1 cellular context compared by ENCODE assay signal in the genomic region with DNA sequence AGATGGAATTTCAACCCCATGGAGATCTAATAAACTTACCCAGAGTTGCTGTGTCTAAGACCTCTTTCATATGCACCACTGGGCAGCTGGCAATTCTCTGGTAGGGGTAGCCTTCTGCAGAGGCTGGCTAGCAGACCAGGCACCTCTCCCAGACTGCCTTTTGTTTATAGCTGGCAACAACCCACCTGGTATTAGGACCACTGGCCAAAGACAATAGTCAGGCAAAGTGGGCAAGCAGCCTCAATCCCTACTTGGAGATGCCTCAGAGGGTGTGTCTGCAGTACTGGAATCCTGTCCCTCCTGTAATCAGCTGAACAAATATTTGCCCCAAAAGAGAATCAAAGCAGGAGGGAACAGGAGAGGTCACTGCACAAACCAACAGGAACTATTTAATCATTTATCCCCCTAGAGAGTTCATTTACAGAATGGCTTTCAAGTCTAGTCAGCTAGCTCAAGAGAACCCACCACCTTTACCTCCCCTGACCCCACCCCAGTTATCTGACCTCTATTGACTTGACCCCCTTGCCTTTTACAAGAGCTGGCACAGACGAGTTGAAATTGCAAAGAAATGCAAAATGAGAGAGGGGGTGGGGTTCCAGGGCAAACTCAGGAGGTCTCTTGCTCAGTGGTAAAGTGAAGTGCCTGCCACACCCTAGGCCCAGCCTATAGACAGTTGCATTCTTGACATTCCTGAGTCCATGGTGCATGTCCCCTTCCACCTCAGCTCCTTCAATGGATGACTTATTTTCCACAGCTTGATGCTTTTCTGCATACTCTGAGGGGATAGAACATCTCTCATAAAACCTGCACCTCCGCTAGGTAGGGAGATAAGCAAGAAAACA.
TF ChIP-seq lines count a peak whose summit lies in the region.

No MANE protein-coding gene starts in this region.

TF ChIP-seq in HepG2, 621 proteins besides CTCF, POLR2A, EP300 and RAD21 (continued from another document and continues in another):
- TF ChIP-seq, protein P1, sequence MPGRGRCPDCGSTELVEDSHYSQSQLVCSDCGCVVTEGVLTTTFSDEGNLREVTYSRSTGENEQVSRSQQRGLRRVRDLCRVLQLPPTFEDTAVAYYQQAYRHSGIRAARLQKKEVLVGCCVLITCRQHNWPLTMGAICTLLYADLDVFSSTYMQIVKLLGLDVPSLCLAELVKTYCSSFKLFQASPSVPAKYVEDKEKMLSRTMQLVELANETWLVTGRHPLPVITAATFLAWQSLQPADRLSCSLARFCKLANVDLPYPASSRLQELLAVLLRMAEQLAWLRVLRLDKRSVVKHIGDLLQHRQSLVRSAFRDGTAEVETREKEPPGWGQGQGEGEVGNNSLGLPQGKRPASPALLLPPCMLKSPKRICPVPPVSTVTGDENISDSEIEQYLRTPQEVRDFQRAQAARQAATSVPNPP (CRISPR knock-in tag; IDR thresholded peaks at IDR 0.05) = peak; percentile 94
- TF ChIP-seq NR3C1 (CRISPR knock-in tag; IDR thresholded peaks at IDR 0.05) (no peak), HMG20A (CRISPR knock-in tag; IDR thresholded peaks at IDR 0.05; ENCODE audit: borderline replicate concordance) (peak; percentile 95), ZSCAN20 (CRISPR knock-in tag; IDR thresholded peaks at IDR 0.05; ENCODE audit: borderline replicate concordance) (no peak), ZNF550 (CRISPR knock-in tag; IDR thresholded peaks at IDR 0.05; ENCODE audit: borderline replicate concordance) (no peak; the same call in 1 of the 2 replicates), ZNF570 (CRISPR knock-in tag; IDR thresholded peaks at IDR 0.05; ENCODE audit: borderline replicate concordance) (no peak), BHLHE40 (IDR thresholded peaks at IDR 0.05; ENCODE audit: low read length) (peak; percentile 29; the same call in 1 of the 2 replicates), ZBTB7B (CRISPR knock-in tag; IDR thresholded peaks at IDR 0.05) (peak; percentile 97), ZNF205 (CRISPR knock-in tag; IDR thresholded peaks at IDR 0.05) (peak; percentile 50; the same call in 1 of the 2 replicates), ZNF451 (CRISPR knock-in tag; IDR thresholded peaks at IDR 0.05) (no peak), MEF2D (CRISPR knock-in tag; IDR thresholded peaks at IDR 0.05) (peak; percentile 96), ZFY (CRISPR knock-in tag; IDR thresholded peaks at IDR 0.05) (peak; percentile 58; the same call in 1 of the 2 replicates), FLYWCH1 (CRISPR knock-in tag; IDR thresholded peaks at IDR 0.05) (peak; percentile 75; the same call in 1 of the 2 replicates), HOXA5 (CRISPR knock-in tag; IDR thresholded peaks at IDR 0.05) (peak; percentile 94), TOE1 (CRISPR knock-in tag; IDR thresholded peaks at IDR 0.05) (no peak)
- TF ChIP-seq, protein P2, sequence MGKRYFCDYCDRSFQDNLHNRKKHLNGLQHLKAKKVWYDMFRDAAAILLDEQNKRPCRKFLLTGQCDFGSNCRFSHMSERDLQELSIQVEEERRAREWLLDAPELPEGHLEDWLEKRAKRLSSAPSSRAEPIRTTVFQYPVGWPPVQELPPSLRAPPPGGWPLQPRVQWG (CRISPR knock-in tag; IDR thresholded peaks at IDR 0.05; ENCODE audit: borderline replicate concordance, low read depth) = no peak; the same call in 1 of the 2 replicates
- TF ChIP-seq, protein P3, sequence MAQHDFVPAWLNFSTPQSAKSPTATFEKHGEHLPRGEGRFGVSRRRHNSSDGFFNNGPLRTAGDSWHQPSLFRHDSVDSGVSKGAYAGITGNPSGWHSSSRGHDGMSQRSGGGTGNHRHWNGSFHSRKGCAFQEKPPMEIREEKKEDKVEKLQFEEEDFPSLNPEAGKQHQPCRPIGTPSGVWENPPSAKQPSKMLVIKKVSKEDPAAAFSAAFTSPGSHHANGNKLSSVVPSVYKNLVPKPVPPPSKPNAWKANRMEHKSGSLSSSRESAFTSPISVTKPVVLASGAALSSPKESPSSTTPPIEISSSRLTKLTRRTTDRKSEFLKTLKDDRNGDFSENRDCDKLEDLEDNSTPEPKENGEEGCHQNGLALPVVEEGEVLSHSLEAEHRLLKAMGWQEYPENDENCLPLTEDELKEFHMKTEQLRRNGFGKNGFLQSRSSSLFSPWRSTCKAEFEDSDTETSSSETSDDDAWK (CRISPR knock-in tag; IDR thresholded peaks at IDR 0.05) = no peak
- TF ChIP-seq, protein P4, sequence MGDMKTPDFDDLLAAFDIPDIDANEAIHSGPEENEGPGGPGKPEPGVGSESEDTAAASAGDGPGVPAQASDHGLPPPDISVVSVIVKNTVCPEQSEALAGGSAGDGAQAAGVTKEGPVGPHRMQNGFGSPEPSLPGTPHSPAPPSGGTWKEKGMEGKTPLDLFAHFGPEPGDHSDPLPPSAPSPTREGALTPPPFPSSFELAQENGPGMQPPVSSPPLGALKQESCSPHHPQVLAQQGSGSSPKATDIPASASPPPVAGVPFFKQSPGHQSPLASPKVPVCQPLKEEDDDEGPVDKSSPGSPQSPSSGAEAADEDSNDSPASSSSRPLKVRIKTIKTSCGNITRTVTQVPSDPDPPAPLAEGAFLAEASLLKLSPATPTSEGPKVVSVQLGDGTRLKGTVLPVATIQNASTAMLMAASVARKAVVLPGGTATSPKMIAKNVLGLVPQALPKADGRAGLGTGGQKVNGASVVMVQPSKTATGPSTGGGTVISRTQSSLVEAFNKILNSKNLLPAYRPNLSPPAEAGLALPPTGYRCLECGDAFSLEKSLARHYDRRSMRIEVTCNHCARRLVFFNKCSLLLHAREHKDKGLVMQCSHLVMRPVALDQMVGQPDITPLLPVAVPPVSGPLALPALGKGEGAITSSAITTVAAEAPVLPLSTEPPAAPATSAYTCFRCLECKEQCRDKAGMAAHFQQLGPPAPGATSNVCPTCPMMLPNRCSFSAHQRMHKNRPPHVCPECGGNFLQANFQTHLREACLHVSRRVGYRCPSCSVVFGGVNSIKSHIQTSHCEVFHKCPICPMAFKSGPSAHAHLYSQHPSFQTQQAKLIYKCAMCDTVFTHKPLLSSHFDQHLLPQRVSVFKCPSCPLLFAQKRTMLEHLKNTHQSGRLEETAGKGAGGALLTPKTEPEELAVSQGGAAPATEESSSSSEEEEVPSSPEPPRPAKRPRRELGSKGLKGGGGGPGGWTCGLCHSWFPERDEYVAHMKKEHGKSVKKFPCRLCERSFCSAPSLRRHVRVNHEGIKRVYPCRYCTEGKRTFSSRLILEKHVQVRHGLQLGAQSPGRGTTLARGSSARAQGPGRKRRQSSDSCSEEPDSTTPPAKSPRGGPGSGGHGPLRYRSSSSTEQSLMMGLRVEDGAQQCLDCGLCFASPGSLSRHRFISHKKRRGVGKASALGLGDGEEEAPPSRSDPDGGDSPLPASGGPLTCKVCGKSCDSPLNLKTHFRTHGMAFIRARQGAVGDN (CRISPR knock-in tag; IDR thresholded peaks at IDR 0.05) = peak; percentile 51; the same call in 1 of the 2 replicates
- TF ChIP-seq, protein P5, sequence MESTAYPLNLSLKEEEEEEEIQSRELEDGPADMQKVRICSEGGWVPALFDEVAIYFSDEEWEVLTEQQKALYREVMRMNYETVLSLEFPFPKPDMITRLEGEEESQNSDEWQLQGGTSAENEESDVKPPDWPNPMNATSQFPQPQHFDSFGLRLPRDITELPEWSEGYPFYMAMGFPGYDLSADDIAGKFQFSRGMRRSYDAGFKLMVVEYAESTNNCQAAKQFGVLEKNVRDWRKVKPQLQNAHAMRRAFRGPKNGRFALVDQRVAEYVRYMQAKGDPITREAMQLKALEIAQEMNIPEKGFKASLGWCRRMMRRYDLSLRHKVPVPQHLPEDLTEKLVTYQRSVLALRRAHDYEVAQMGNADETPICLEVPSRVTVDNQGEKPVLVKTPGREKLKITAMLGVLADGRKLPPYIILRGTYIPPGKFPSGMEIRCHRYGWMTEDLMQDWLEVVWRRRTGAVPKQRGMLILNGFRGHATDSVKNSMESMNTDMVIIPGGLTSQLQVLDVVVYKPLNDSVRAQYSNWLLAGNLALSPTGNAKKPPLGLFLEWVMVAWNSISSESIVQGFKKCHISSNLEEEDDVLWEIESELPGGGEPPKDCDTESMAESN (CRISPR knock-in tag; conservative IDR thresholded peaks at IDR 0.05) = peak; percentile 85
- TF ChIP-seq, protein P6, sequence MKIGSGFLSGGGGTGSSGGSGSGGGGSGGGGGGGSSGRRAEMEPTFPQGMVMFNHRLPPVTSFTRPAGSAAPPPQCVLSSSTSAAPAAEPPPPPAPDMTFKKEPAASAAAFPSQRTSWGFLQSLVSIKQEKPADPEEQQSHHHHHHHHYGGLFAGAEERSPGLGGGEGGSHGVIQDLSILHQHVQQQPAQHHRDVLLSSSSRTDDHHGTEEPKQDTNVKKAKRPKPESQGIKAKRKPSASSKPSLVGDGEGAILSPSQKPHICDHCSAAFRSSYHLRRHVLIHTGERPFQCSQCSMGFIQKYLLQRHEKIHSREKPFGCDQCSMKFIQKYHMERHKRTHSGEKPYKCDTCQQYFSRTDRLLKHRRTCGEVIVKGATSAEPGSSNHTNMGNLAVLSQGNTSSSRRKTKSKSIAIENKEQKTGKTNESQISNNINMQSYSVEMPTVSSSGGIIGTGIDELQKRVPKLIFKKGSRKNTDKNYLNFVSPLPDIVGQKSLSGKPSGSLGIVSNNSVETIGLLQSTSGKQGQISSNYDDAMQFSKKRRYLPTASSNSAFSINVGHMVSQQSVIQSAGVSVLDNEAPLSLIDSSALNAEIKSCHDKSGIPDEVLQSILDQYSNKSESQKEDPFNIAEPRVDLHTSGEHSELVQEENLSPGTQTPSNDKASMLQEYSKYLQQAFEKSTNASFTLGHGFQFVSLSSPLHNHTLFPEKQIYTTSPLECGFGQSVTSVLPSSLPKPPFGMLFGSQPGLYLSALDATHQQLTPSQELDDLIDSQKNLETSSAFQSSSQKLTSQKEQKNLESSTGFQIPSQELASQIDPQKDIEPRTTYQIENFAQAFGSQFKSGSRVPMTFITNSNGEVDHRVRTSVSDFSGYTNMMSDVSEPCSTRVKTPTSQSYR (CRISPR knock-in tag; IDR thresholded peaks at IDR 0.05; ENCODE audit: borderline replicate concordance) = peak; percentile 90
- TF ChIP-seq, protein P7, sequence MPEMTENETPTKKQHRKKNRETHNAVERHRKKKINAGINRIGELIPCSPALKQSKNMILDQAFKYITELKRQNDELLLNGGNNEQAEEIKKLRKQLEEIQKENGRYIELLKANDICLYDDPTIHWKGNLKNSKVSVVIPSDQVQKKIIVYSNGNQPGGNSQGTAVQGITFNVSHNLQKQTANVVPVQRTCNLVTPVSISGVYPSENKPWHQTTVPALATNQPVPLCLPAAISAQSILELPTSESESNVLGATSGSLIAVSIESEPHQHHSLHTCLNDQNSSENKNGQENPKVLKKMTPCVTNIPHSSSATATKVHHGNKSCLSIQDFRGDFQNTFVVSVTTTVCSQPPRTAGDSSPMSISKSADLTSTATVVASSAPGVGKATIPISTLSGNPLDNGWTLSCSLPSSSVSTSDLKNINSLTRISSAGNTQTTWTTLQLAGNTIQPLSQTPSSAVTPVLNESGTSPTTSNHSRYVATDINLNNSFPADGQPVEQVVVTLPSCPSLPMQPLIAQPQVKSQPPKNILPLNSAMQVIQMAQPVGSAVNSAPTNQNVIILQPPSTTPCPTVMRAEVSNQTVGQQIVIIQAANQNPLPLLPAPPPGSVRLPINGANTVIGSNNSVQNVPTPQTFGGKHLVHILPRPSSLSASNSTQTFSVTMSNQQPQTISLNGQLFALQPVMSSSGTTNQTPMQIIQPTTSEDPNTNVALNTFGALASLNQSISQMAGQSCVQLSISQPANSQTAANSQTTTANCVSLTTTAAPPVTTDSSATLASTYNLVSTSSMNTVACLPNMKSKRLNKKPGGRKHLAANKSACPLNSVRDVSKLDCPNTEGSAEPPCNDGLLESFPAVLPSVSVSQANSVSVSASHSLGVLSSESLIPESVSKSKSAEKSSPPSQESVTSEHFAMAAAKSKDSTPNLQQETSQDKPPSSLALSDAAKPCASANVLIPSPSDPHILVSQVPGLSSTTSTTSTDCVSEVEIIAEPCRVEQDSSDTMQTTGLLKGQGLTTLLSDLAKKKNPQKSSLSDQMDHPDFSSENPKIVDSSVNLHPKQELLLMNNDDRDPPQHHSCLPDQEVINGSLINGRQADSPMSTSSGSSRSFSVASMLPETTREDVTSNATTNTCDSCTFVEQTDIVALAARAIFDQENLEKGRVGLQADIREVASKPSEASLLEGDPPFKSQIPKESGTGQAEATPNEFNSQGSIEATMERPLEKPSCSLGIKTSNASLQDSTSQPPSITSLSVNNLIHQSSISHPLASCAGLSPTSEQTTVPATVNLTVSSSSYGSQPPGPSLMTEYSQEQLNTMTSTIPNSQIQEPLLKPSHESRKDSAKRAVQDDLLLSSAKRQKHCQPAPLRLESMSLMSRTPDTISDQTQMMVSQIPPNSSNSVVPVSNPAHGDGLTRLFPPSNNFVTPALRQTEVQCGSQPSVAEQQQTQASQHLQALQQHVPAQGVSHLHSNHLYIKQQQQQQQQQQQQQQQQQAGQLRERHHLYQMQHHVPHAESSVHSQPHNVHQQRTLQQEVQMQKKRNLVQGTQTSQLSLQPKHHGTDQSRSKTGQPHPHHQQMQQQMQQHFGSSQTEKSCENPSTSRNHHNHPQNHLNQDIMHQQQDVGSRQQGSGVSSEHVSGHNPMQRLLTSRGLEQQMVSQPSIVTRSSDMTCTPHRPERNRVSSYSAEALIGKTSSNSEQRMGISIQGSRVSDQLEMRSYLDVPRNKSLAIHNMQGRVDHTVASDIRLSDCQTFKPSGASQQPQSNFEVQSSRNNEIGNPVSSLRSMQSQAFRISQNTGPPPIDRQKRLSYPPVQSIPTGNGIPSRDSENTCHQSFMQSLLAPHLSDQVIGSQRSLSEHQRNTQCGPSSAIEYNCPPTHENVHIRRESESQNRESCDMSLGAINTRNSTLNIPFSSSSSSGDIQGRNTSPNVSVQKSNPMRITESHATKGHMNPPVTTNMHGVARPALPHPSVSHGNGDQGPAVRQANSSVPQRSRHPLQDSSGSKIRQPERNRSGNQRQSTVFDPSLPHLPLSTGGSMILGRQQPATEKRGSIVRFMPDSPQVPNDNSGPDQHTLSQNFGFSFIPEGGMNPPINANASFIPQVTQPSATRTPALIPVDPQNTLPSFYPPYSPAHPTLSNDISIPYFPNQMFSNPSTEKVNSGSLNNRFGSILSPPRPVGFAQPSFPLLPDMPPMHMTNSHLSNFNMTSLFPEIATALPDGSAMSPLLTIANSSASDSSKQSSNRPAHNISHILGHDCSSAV (CRISPR knock-in tag; IDR thresholded peaks at IDR 0.05; ENCODE audit: borderline replicate concordance) = no peak; the same call in 1 of the 2 replicates
- TF ChIP-seq, protein P8, sequence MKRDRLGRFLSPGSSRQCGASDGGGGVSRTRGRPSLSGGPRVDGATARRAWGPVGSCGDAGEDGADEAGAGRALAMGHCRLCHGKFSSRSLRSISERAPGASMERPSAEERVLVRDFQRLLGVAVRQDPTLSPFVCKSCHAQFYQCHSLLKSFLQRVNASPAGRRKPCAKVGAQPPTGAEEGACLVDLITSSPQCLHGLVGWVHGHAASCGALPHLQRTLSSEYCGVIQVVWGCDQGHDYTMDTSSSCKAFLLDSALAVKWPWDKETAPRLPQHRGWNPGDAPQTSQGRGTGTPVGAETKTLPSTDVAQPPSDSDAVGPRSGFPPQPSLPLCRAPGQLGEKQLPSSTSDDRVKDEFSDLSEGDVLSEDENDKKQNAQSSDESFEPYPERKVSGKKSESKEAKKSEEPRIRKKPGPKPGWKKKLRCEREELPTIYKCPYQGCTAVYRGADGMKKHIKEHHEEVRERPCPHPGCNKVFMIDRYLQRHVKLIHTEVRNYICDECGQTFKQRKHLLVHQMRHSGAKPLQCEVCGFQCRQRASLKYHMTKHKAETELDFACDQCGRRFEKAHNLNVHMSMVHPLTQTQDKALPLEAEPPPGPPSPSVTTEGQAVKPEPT (CRISPR knock-in tag; IDR thresholded peaks at IDR 0.05; ENCODE audit: low read depth) = peak; percentile 54; the same call in 1 of the 2 replicates
- TF ChIP-seq, protein P9, sequence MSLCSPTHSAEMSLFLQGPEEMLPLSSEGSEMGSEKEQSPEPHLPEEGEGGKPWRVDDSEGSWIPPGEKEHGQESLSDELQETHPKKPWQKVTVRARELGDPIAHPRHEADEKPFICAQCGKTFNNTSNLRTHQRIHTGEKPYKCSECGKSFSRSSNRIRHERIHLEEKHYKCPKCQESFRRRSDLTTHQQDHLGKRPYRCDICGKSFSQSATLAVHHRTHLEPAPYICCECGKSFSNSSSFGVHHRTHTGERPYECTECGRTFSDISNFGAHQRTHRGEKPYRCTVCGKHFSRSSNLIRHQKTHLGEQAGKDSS (CRISPR knock-in tag; IDR thresholded peaks at IDR 0.05; ENCODE audit: borderline replicate concordance, low read depth) = peak; percentile 70
